1 cellular context compared by ENCODE assay signal in the genomic region with DNA sequence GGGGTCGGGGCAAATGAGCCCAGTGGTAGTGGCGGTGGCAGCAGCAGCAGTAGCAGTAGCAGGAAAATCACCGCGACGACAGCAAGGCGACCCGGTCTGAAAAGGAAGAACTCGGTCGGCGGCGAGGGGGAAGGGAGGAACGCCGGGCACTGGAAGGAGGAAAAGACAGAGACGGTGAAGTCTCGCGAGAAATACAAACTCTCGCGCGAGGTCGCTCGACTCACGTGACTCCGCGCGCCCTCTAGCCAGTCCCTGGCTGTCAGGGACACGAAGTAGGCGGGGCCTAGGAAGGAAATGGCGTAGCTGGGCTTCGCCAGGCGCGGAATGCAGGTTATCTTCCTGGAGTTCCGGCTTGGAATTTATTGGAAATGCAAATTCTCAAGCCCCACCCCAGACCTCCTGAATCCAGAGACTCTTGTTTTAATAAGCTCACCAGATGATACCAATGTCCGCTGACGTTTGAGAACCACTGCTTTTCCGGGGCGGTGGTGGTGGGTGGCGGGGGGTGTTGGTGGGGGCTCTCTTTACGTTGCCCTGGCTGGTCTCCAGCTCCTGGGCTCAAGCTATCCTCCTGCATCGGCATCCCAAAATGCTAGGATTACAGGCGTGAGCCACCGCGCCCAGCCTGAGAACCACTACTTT.
A peak's percentile ranks its signal among the peaks of the same experiment; 100 is the strongest.
TF ChIP-seq lines count a peak whose summit lies in the region.

A gene (minus strand): TSS at position 141 of the 642 bp plus-strand sequence. CDS start 1,333 bp downstream, outside the sequence.

TF ChIP-seq in HepG2, 621 proteins besides CTCF, POLR2A, EP300 and RAD21 (continued from another document and continues in another):
- peak; percentile 70 for TF ChIP-seq ASH2L (IDR thresholded peaks at IDR 0.05; ENCODE audit: insufficient read length, low read depth, low read length)
- peak; percentile 85 for TF ChIP-seq ZFY (CRISPR knock-in tag; IDR thresholded peaks at IDR 0.05)
- TF ChIP-seq ZNF678 (CRISPR knock-in tag; IDR thresholded peaks at IDR 0.05): no peak
- TF ChIP-seq ARHGAP35 (CRISPR knock-in tag; IDR thresholded peaks at IDR 0.05; ENCODE audit: borderline replicate concordance): no peak
- peak; percentile 71 for TF ChIP-seq HNRNPLL (IDR thresholded peaks at IDR 0.05; ENCODE audit: low read depth, low read length, poor library complexity, severe bottlenecking)
- TF ChIP-seq, protein P1, sequence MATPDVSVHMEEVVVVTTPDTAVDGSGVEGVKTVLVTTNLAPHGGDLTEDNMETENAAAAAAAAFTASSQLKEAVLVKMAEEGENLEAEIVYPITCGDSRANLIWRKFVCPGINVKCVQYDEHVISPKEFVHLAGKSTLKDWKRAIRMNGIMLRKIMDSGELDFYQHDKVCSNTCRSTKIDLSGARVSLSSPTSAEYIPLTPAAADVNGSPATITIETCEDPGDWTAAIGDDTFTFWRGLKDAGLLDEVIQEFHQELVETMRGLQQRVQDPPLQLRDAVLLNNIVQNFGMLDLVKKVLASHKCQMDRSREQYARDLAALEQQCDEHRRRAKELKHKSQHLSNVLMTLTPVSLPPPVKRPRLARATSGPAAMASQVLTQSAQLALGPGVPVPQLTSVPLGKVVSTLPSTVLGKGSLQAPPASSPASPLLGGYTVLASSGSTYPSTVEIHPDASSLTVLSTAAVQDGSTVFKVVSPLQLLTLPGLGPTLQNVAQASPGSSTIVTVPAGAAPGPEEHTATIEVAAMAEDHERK (CRISPR knock-in tag; IDR thresholded peaks at IDR 0.05; ENCODE audit: low read depth): no peak
- TF ChIP-seq, protein P2, sequence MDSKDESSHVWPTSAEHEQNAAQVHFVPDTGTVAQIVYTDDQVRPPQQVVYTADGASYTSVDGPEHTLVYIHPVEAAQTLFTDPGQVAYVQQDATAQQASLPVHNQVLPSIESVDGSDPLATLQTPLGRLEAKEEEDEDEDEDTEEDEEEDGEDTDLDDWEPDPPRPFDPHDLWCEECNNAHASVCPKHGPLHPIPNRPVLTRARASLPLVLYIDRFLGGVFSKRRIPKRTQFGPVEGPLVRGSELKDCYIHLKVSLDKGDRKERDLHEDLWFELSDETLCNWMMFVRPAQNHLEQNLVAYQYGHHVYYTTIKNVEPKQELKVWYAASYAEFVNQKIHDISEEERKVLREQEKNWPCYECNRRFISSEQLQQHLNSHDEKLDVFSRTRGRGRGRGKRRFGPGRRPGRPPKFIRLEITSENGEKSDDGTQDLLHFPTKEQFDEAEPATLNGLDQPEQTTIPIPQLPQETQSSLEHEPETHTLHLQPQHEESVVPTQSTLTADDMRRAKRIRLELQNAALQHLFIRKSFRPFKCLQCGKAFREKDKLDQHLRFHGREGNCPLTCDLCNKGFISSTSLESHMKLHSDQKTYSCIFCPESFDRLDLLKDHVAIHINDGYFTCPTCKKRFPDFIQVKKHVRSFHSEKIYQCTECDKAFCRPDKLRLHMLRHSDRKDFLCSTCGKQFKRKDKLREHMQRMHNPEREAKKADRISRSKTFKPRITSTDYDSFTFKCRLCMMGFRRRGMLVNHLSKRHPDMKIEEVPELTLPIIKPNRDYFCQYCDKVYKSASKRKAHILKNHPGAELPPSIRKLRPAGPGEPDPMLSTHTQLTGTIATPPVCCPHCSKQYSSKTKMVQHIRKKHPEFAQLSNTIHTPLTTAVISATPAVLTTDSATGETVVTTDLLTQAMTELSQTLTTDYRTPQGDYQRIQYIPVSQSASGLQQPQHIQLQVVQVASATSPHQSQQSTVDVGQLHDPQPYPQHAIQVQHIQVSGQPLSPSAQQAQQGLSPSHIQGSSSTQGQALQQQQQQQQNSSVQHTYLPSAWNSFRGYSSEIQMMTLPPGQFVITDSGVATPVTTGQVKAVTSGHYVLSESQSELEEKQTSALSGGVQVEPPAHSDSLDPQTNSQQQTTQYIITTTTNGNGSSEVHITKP (CRISPR knock-in tag; IDR thresholded peaks at IDR 0.05; ENCODE audit: low read depth): no peak
- TF ChIP-seq PRPF4 (IDR thresholded peaks at IDR 0.05; ENCODE audit: low read depth, low read length, poor library complexity, severe bottlenecking): peak; percentile 61
- TF ChIP-seq BCL6 (CRISPR knock-in tag; IDR thresholded peaks at IDR 0.05): no peak
- TF ChIP-seq TAF1 (CRISPR knock-in tag; IDR thresholded peaks at IDR 0.05): peak; percentile 77; the same call in 1 of the 2 replicates
- TF ChIP-seq NFKB2 (CRISPR knock-in tag; IDR thresholded peaks at IDR 0.05; ENCODE audit: borderline replicate concordance): no peak
- TF ChIP-seq ZNF496 (CRISPR knock-in tag; IDR thresholded peaks at IDR 0.05; ENCODE audit: insufficient replicate concordance): no peak
- TF ChIP-seq, protein P3, sequence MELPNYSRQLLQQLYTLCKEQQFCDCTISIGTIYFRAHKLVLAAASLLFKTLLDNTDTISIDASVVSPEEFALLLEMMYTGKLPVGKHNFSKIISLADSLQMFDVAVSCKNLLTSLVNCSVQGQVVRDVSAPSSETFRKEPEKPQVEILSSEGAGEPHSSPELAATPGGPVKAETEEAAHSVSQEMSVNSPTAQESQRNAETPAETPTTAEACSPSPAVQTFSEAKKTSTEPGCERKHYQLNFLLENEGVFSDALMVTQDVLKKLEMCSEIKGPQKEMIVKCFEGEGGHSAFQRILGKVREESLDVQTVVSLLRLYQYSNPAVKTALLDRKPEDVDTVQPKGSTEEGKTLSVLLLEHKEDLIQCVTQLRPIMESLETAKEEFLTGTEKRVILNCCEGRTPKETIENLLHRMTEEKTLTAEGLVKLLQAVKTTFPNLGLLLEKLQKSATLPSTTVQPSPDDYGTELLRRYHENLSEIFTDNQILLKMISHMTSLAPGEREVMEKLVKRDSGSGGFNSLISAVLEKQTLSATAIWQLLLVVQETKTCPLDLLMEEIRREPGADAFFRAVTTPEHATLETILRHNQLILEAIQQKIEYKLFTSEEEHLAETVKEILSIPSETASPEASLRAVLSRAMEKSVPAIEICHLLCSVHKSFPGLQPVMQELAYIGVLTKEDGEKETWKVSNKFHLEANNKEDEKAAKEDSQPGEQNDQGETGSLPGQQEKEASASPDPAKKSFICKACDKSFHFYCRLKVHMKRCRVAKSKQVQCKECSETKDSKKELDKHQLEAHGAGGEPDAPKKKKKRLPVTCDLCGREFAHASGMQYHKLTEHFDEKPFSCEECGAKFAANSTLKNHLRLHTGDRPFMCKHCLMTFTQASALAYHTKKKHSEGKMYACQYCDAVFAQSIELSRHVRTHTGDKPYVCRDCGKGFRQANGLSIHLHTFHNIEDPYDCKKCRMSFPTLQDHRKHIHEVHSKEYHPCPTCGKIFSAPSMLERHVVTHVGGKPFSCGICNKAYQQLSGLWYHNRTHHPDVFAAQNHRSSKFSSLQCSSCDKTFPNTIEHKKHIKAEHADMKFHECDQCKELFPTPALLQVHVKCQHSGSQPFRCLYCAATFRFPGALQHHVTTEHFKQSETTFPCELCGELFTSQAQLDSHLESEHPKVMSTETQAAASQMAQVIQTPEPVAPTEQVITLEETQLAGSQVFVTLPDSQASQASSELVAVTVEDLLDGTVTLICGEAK (IDR thresholded peaks at IDR 0.05): no peak
- TF ChIP-seq, protein P3 (CRISPR knock-in tag; IDR thresholded peaks at IDR 0.05): no peak
- TF ChIP-seq THAP11 (CRISPR knock-in tag; IDR thresholded peaks at IDR 0.05): peak; percentile 84
- no peak for TF ChIP-seq ATRX (CRISPR knock-in tag; IDR thresholded peaks at IDR 0.05; ENCODE audit: borderline replicate concordance)
- TF ChIP-seq, protein P4, sequence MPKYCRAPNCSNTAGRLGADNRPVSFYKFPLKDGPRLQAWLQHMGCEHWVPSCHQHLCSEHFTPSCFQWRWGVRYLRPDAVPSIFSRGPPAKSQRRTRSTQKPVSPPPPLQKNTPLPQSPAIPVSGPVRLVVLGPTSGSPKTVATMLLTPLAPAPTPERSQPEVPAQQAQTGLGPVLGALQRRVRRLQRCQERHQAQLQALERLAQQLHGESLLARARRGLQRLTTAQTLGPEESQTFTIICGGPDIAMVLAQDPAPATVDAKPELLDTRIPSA (CRISPR knock-in tag; IDR thresholded peaks at IDR 0.05; ENCODE audit: borderline replicate concordance): no peak
- no peak for TF ChIP-seq TCF12 (IDR thresholded peaks at IDR 0.05)
- no peak for TF ChIP-seq TCF12 (CRISPR knock-in tag; IDR thresholded peaks at IDR 0.05)
- TF ChIP-seq NCOA2 (CRISPR knock-in tag; IDR thresholded peaks at IDR 0.05): no peak
- TF ChIP-seq SRSF1 (optimal IDR thresholded peaks at IDR 0.05; ENCODE audit: low read depth, low read length): no peak
- TF ChIP-seq ZNF205 (CRISPR knock-in tag; IDR thresholded peaks at IDR 0.05): no peak
- TF ChIP-seq, protein P5, sequence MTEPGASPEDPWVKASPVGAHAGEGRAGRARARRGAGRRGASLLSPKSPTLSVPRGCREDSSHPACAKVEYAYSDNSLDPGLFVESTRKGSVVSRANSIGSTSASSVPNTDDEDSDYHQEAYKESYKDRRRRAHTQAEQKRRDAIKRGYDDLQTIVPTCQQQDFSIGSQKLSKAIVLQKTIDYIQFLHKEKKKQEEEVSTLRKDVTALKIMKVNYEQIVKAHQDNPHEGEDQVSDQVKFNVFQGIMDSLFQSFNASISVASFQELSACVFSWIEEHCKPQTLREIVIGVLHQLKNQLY (CRISPR knock-in tag; IDR thresholded peaks at IDR 0.05): no peak
- TF ChIP-seq U2AF1 (optimal IDR thresholded peaks at IDR 0.05; ENCODE audit: low read depth, low read length): no peak
- no peak for TF ChIP-seq NR2F6 (IDR thresholded peaks at IDR 0.05)
- no peak for TF ChIP-seq NR2F6 (CRISPR knock-in tag; IDR thresholded peaks at IDR 0.05)
- TF ChIP-seq ZNF10 (CRISPR knock-in tag; IDR thresholded peaks at IDR 0.05; ENCODE audit: borderline replicate concordance, low read depth): no peak
- TF ChIP-seq NFE2 (CRISPR knock-in tag; IDR thresholded peaks at IDR 0.05): no peak
- TF ChIP-seq, protein P6, sequence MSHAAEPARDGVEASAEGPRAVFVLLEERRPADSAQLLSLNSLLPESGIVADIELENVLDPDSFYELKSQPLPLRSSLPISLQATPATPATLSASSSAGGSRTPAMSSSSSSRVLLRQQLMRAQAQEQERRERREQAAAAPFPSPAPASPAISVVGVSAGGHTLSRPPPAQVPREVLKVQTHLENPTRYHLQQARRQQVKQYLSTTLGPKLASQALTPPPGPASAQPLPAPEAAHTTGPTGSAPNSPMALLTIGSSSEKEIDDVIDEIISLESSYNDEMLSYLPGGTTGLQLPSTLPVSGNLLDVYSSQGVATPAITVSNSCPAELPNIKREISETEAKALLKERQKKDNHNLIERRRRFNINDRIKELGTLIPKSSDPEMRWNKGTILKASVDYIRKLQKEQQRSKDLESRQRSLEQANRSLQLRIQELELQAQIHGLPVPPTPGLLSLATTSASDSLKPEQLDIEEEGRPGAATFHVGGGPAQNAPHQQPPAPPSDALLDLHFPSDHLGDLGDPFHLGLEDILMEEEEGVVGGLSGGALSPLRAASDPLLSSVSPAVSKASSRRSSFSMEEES (CRISPR knock-in tag; IDR thresholded peaks at IDR 0.05): no peak
- peak; percentile 31; the same call in 1 of the 2 replicates for TF ChIP-seq SALL1 (CRISPR knock-in tag; IDR thresholded peaks at IDR 0.05)
- no peak for TF ChIP-seq ZNF354B (CRISPR knock-in tag; IDR thresholded peaks at IDR 0.05)
- TF ChIP-seq ZNF703 (CRISPR knock-in tag; IDR thresholded peaks at IDR 0.05; ENCODE audit: borderline replicate concordance): no peak
- no peak for TF ChIP-seq MBNL3 (CRISPR knock-in tag; conservative IDR thresholded peaks at IDR 0.05)
- TF ChIP-seq NR2C2 (CRISPR knock-in tag; IDR thresholded peaks at IDR 0.05; ENCODE audit: borderline replicate concordance): no peak
- TF ChIP-seq, protein P7, sequence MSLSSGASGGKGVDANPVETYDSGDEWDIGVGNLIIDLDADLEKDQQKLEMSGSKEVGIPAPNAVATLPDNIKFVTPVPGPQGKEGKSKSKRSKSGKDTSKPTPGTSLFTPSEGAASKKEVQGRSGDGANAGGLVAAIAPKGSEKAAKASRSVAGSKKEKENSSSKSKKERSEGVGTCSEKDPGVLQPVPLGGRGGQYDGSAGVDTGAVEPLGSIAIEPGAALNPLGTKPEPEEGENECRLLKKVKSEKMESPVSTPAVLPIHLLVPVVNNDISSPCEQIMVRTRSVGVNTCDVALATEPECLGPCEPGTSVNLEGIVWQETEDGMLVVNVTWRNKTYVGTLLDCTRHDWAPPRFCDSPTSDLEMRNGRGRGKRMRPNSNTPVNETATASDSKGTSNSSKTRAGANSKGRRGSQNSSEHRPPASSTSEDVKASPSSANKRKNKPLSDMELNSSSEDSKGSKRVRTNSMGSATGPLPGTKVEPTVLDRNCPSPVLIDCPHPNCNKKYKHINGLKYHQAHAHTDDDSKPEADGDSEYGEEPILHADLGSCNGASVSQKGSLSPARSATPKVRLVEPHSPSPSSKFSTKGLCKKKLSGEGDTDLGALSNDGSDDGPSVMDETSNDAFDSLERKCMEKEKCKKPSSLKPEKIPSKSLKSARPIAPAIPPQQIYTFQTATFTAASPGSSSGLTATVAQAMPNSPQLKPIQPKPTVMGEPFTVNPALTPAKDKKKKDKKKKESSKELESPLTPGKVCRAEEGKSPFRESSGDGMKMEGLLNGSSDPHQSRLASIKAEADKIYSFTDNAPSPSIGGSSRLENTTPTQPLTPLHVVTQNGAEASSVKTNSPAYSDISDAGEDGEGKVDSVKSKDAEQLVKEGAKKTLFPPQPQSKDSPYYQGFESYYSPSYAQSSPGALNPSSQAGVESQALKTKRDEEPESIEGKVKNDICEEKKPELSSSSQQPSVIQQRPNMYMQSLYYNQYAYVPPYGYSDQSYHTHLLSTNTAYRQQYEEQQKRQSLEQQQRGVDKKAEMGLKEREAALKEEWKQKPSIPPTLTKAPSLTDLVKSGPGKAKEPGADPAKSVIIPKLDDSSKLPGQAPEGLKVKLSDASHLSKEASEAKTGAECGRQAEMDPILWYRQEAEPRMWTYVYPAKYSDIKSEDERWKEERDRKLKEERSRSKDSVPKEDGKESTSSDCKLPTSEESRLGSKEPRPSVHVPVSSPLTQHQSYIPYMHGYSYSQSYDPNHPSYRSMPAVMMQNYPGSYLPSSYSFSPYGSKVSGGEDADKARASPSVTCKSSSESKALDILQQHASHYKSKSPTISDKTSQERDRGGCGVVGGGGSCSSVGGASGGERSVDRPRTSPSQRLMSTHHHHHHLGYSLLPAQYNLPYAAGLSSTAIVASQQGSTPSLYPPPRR (CRISPR knock-in tag; IDR thresholded peaks at IDR 0.05; ENCODE audit: borderline replicate concordance): no peak
